In the genomic region with DNA sequence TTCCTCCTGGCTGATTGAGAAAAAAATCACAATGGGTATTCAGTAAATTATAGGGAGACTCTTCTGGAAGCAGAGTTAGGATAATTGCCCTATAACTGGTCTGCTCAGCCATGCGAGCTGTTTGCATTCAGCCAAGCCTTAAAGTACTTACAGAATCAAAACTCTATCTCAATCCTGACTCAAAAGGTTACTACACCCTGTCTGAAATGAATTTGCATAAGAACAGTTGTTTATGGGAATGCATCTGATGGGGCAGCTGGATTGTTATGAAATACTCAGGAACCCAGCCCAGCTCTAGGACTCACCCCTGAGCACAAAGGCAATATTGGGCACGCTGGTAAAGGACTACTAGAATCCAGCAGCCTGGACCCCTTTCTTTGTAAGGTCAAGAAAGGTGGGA, we compare ENCODE assay signal across 20 cellular contexts. TPM values are rescaled to one million over a fixed set of nuclear protein-coding genes. Genes with fewer than 3 reads are reported as not detected.
DNase-seq lines count a peak whose midpoint lies in the region; ATAC-seq and TF ChIP-seq lines count a peak whose summit lies in the region.
"Had no signal": no experiment of that assay in that cellular context is flagged by ENCODE, and none has a peak within 500 bp of the region (broad histone marks: within the 10 kb centered on the region; RNA-seq: fewer than 3 reads in every experiment).

No MANE protein-coding gene starts in this region.

- H2AFZ ChIP-seq in Karpas-422 (ENCODE audit: low read length), result no peak overlapping the region

- no peaks in the 10 kb centered on the region for H3K27me3 ChIP-seq in Karpas-422 (ENCODE audit: low read length)
- H3K27me3 ChIP-seq: BLaER1 treated with 17β-estradiol and CSF1 and Interleukin-3, amounts not matched to agents 10 nM and 100 nM had no signal

- no peak for ATAC-seq in left ventricle myocardium superior
- no peak for ATAC-seq in Right ventricle myocardium superior (ENCODE audit: poor library complexity)
- no peak for ATAC-seq in GM18868 (IDR thresholded peaks at IDR 0.05; ENCODE audit: unreplicated experiment)
- ATAC-seq: A549, K562, SK-N-SH treated with all-trans-retinoic acid at 6 μM for 48 hours had no signal

- H4K20me1 ChIP-seq in Karpas-422 (ENCODE audit: insufficient read depth, low read depth, low read length), result no peaks in the 10 kb centered on the region
- H4K20me1 ChIP-seq: BLaER1 treated with 17β-estradiol and CSF1 and Interleukin-3, amounts not matched to agents 10 nM and 100 nM had no signal

- no peaks in the 10 kb centered on the region for H3K4me1 ChIP-seq in Karpas-422 (ENCODE audit: low read length)
- H3K4me1 ChIP-seq: BLaER1 treated with 17β-estradiol and CSF1 and Interleukin-3, amounts not matched to agents 10 nM and 100 nM had no signal

- no peak for TF ChIP-seq CTCF in foreskin fibroblast (IDR thresholded peaks at IDR 0.05; ENCODE audit: low read depth, low read length)

- H3K4me3 ChIP-seq in foreskin fibroblast (ENCODE audit: low read depth in 1 of 2, low read length in 2 of 2) (no peak overlapping the region), Karpas-422 (ENCODE audit: low read length) (no peak overlapping the region)
- H3K4me3 ChIP-seq: A549; BLaER1 treated with 17β-estradiol and CSF1 and Interleukin-3, amounts not matched to agents 10 nM and 100 nM; K562 had no signal

- H3K27ac ChIP-seq in epithelial cell of prostate (peak overlapping the region; percentile 74), Karpas-422 (ENCODE audit: low read length) (no peak overlapping the region)
- H3K27ac ChIP-seq: BLaER1 treated with 17β-estradiol and CSF1 and Interleukin-3, amounts not matched to agents 10 nM and 100 nM had no signal

- no peaks in the 10 kb centered on the region for H3K36me3 ChIP-seq in Karpas-422 (ENCODE audit: insufficient read depth, low read length)
- H3K36me3 ChIP-seq: BLaER1 treated with 17β-estradiol and CSF1 and Interleukin-3, amounts not matched to agents 10 nM and 100 nM had no signal

- H3K9me3 ChIP-seq in Karpas-422 (ENCODE audit: low read length), result no peaks in the 10 kb centered on the region

- H3K79me2 ChIP-seq in Karpas-422 (ENCODE audit: low read length), result no peaks in the 10 kb centered on the region

- peak; percentile 23 for DNase-seq in LHCN-M2 (ENCODE audit: low read depth)
- peak; percentile 38 to 62 for DNase-seq in NCI-H526 (lab: John Stamatoyannopoulos, UW)
- no peak for DNase-seq in epithelial cell of prostate (ENCODE audit: low read depth, low spot score)
- DNase-seq in foreskin fibroblast, result peak; percentile 24 to 41
- no peak for DNase-seq in left ventricle myocardium superior
- DNase-seq in Right ventricle myocardium superior, result no peak
- DNase-seq in Karpas-422, result no peak
- DNase-seq: CD8-positive, alpha-beta memory T cell; DMS 273 treated with DMSO at 0.1 percent for 48 hours; GDM1; HFFc6; NCI-H1436; NCI-H2029; NCI-H774; SHP77 had no signal

- H3K9ac ChIP-seq in Karpas-422 (ENCODE audit: low read length), result no peak overlapping the region
- H3K9ac ChIP-seq: BLaER1 treated with 17β-estradiol and CSF1 and Interleukin-3, amounts not matched to agents 10 nM and 100 nM had no signal

- no peaks in the 10 kb centered on the region for H3K9me2 ChIP-seq in Karpas-422 (replicated peaks; ENCODE audit: insufficient read depth, low read length)

- no peak overlapping the region for H3K4me2 ChIP-seq in Karpas-422 (ENCODE audit: low read depth, low read length, poor library complexity, severe bottlenecking)
- H3K4me2 ChIP-seq: A549; BLaER1 treated with 17β-estradiol and CSF1 and Interleukin-3, amounts not matched to agents 10 nM and 100 nM had no signal

- intact Hi-C loops in left ventricle myocardium superior (cut with micrococcal nuclease) (no loop called here), Right ventricle myocardium superior (cut with DNase I) (no loop called here)

RNA-seq across cellular contexts. Expression of gene AKR1B15, which starts 38.8 kb away (rescaled TPM):
- 0.06 TPM in 1 of 2 replicates, not detected in the other for total RNA-seq in LHCN-M2 (2014; rRNA removed)
- polyA plus RNA-seq in LHCN-M2 (2012), result not detected
- not detected for total RNA-seq in left ventricle myocardium superior
- total RNA-seq in Right ventricle myocardium superior, result not detected
- not detected in 2 replicates for total RNA-seq in Karpas-422 (2014; rRNA removed; shearing (Covaris generic); ENCODE audit: low replicate concordance)
- total RNA-seq: CD8-positive, alpha-beta memory T cell; HFFc6; K562 had no signal
- polyA plus RNA-seq: CD8-positive, alpha-beta memory T cell; K562 had no signal

RNA-seq across cellular contexts. Expression of gene BPGM, which starts 58.9 kb away (rescaled TPM):
- total RNA-seq in LHCN-M2 (2014; rRNA removed) (32.2 and 37.1 TPM in 2 replicates), left ventricle myocardium superior (15.2 TPM), Right ventricle myocardium superior (12.3 TPM)
- polyA plus RNA-seq in LHCN-M2 (2012), result 19.7 TPM
- 4.2 and 11.1 TPM in 2 replicates for total RNA-seq in Karpas-422 (2014; rRNA removed; shearing (Covaris generic); ENCODE audit: low replicate concordance)

Comparison
In these comparisons a context has a peak if more than half of its experiments do, and no peak if none do; other contexts are left out.
1. DNase-seq: peak in LHCN-M2 (single experiment), NCI-H526 (2 of 2) and foreskin fibroblast (2 of 2); none in epithelial cell of prostate (single experiment), left ventricle myocardium superior (single experiment), Right ventricle myocardium superior (single experiment) and Karpas-422 (single experiment).